8 cellular contexts compared by ENCODE assay signal in the genomic region with DNA sequence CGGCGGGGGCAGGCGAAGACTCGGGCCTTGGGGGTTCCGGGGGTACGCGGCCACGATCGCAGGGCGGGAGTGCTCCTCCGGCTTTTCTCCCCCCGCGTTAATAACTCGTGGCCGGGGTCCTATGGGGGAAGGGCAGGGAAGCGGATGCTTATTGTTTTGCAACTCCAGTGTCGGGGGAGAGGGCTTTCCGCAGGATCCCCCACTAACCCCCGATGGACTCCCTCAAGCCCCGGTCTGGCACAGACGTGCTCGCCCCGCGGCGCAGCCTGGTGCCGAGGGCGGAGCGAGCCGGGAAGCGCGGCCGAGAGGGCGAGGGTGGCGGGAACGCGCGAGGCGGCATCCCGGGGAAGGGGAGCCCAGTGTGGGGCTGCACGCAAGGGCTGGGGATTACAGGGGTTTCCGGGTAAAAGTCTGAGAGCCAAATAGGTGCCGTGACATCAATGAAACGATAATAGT. TPM values are rescaled to one million over a fixed set of nuclear protein-coding genes. Genes with fewer than 3 reads are reported as not detected.
A peak's percentile ranks its signal among the peaks of the same experiment; 100 is the strongest.
DNase-seq lines count a peak whose midpoint lies in the region; ATAC-seq and TF ChIP-seq lines count a peak whose summit lies in the region.

No MANE protein-coding gene starts in this region.

- peak; percentile 68 for DNase-seq in CMK (ENCODE audit: low read depth)
- peak; percentile 25 for DNase-seq in GM19240 (ENCODE audit: insufficient read length, low spot score)
- DNase-seq in OCI-M1 (lab: John Stamatoyannopoulos, UW): peak; percentile 86
- peak; percentile 32 for DNase-seq in activated T-helper 2 cell treated with anti-CD3 and anti-CD28 coated beads, Interferon-gamma antibody, Interleukin-2, Interleukin-4, amounts not matched to agents 10 μg/mL and 5 μg/mL and 100 μg/mL, durations not matched to agents 14 hours and 24 hours and 36 hours (ENCODE audit: low spot score)
- peak; percentile 45 for DNase-seq in foreskin melanocyte
- DNase-seq in osteoblast (ENCODE audit: insufficient read length, low spot score, missing footprints): peak; percentile 88
- DNase-seq in upper lobe of right lung: peak; percentile 68

- peak overlapping the region; percentile 85 for H2AFZ ChIP-seq in osteoblast (ENCODE audit: low read length)

- H3K27ac Mint-ChIP-seq in activated T-helper 2 cell treated with anti-CD3 and anti-CD28 coated beads, Interferon-gamma antibody, Interleukin-2, Interleukin-4, amounts not matched to agents 10 μg/mL and 5 μg/mL and 100 μg/mL, durations not matched to agents 14 hours and 24 hours and 36 hours: peak overlapping the region; percentile 81

- peaks cover 17% of the 10 kb centered on the region for H4K20me1 ChIP-seq in osteoblast (ENCODE audit: insufficient read depth, low read length)

- no peaks in the 10 kb centered on the region for H3K27me3 ChIP-seq in osteoblast (ENCODE audit: insufficient read depth, low read length)
- no peaks in the 10 kb centered on the region for H3K27me3 ChIP-seq in upper lobe of right lung

- peaks cover 6% of the 10 kb centered on the region for H3K27me3 Mint-ChIP-seq in activated T-helper 2 cell treated with anti-CD3 and anti-CD28 coated beads, Interferon-gamma antibody, Interleukin-2, Interleukin-4, amounts not matched to agents 10 μg/mL and 5 μg/mL and 100 μg/mL, durations not matched to agents 14 hours and 24 hours and 36 hours (ENCODE audit: low read depth)

- H3K79me2 ChIP-seq in osteoblast (ENCODE audit: insufficient read depth, low read length): peaks cover 52% of the 10 kb centered on the region

- H3K4me2 ChIP-seq in osteoblast (ENCODE audit: insufficient read depth, low read length): peak overlapping the region; percentile 95

- ATAC-seq in HG03432 (IDR thresholded peaks at IDR 0.05; ENCODE audit: unreplicated experiment) (peak; percentile 52), upper lobe of right lung (peak; percentile 54)

- TF ChIP-seq CTCF in osteoblast (IDR thresholded peaks at IDR 0.05; ENCODE audit: extremely low read depth, low read depth, low read length): peak; percentile 9
- TF ChIP-seq CTCF in upper lobe of right lung (IDR thresholded peaks at IDR 0.05): no peak

- H3K4me3 ChIP-seq in osteoblast (ENCODE audit: insufficient read depth, low read length): peak overlapping the region; percentile 81
- peak overlapping the region; percentile 85 for H3K4me3 ChIP-seq in upper lobe of right lung

- intact Hi-C loops in activated T-helper 2 cell treated with anti-CD3 and anti-CD28 coated beads, Interferon-gamma antibody, Interleukin-2, Interleukin-4, amounts not matched to agents 10 μg/mL and 5 μg/mL and 100 μg/mL, durations not matched to agents 14 hours and 24 hours and 36 hours (cut with micrococcal nuclease): loop anchor here (2.0 to 5.0 kb wide), 3 partner anchors 23 to 231 kb away; a partner anchor contains a TSS
- intact Hi-C loops in upper lobe of right lung (cut with DNase I): no loop called here

- H3K36me3 ChIP-seq in osteoblast (ENCODE audit: insufficient read depth, low read length) (no peaks in the 10 kb centered on the region), upper lobe of right lung (no peaks in the 10 kb centered on the region)

- H3K4me1 ChIP-seq in osteoblast (ENCODE audit: insufficient read depth, low read length): peaks cover 24% of the 10 kb centered on the region
- H3K4me1 ChIP-seq in upper lobe of right lung: peaks cover 10% of the 10 kb centered on the region

- peak overlapping the region; percentile 89 for H3K4me3 Mint-ChIP-seq in activated T-helper 2 cell treated with anti-CD3 and anti-CD28 coated beads, Interferon-gamma antibody, Interleukin-2, Interleukin-4, amounts not matched to agents 10 μg/mL and 5 μg/mL and 100 μg/mL, durations not matched to agents 14 hours and 24 hours and 36 hours (ENCODE audit: low read depth)

- peak overlapping the region; percentile 91 for H3K27ac ChIP-seq in osteoblast (ENCODE audit: low read depth, low read length)
- H3K27ac ChIP-seq in upper lobe of right lung: peak overlapping the region; percentile 80

- H3K4me1 Mint-ChIP-seq in activated T-helper 2 cell treated with anti-CD3 and anti-CD28 coated beads, Interferon-gamma antibody, Interleukin-2, Interleukin-4, amounts not matched to agents 10 μg/mL and 5 μg/mL and 100 μg/mL, durations not matched to agents 14 hours and 24 hours and 36 hours (ENCODE audit: low read depth): peaks cover 25% of the 10 kb centered on the region

- H3K9me3 ChIP-seq in osteoblast (ENCODE audit: low read depth, low read length) (no peaks in the 10 kb centered on the region), upper lobe of right lung (no peaks in the 10 kb centered on the region)

- H3K9me3 Mint-ChIP-seq in activated T-helper 2 cell treated with anti-CD3 and anti-CD28 coated beads, Interferon-gamma antibody, Interleukin-2, Interleukin-4, amounts not matched to agents 10 μg/mL and 5 μg/mL and 100 μg/mL, durations not matched to agents 14 hours and 24 hours and 36 hours: no peaks in the 10 kb centered on the region

- peaks cover 28% of the 10 kb centered on the region for H3K36me3 Mint-ChIP-seq in activated T-helper 2 cell treated with anti-CD3 and anti-CD28 coated beads, Interferon-gamma antibody, Interleukin-2, Interleukin-4, amounts not matched to agents 10 μg/mL and 5 μg/mL and 100 μg/mL, durations not matched to agents 14 hours and 24 hours and 36 hours (ENCODE audit: low read depth)

RNA-seq across cellular contexts. Expression of a gene that starts 0.7 kb away (rescaled TPM):
- total RNA-seq in activated T-helper 2 cell treated with anti-CD3 and anti-CD28 coated beads, Interferon-gamma antibody, Interleukin-2, Interleukin-4, amounts not matched to agents 10 μg/mL and 5 μg/mL and 100 μg/mL, durations not matched to agents 14 hours and 24 hours and 36 hours: 94.3 and 100 TPM in 2 replicates
- total RNA-seq in osteoblast: 63.9 and 74.2 TPM in 2 replicates
- 14.7 TPM for total RNA-seq in upper lobe of right lung

RNA-seq across cellular contexts. Expression of a gene that starts 59.5 kb away (rescaled TPM):
- 83.3 and 85.8 TPM in 2 replicates for total RNA-seq in activated T-helper 2 cell treated with anti-CD3 and anti-CD28 coated beads, Interferon-gamma antibody, Interleukin-2, Interleukin-4, amounts not matched to agents 10 μg/mL and 5 μg/mL and 100 μg/mL, durations not matched to agents 14 hours and 24 hours and 36 hours
- 86.0 and 87.6 TPM in 2 replicates for total RNA-seq in osteoblast
- total RNA-seq in upper lobe of right lung: 78.6 TPM

Comparison
In these comparisons a context has a peak if more than half of its experiments do, and no peak if none do; other contexts are left out.
1. Peak in every context shown above with its lines: DNase-seq, ATAC-seq, H3K4me3 ChIP-seq and H3K27ac ChIP-seq.
2. DNase-seq: peak in every context shown above with its lines; median percentile 88 in osteoblast; 86 in OCI-M1; 68 in CMK; 68 in upper lobe of right lung; 45 in foreskin melanocyte; 32 in activated T-helper 2 cell treated with anti-CD3 and anti-CD28 coated beads, Interferon-gamma antibody, Interleukin-2, Interleukin-4, amounts not matched to agents 10 μg/mL and 5 μg/mL and 100 μg/mL, durations not matched to agents 14 hours and 24 hours and 36 hours; 25 in GM19240.